ENCODE assay signal across 8 cellular contexts in the genomic region with DNA sequence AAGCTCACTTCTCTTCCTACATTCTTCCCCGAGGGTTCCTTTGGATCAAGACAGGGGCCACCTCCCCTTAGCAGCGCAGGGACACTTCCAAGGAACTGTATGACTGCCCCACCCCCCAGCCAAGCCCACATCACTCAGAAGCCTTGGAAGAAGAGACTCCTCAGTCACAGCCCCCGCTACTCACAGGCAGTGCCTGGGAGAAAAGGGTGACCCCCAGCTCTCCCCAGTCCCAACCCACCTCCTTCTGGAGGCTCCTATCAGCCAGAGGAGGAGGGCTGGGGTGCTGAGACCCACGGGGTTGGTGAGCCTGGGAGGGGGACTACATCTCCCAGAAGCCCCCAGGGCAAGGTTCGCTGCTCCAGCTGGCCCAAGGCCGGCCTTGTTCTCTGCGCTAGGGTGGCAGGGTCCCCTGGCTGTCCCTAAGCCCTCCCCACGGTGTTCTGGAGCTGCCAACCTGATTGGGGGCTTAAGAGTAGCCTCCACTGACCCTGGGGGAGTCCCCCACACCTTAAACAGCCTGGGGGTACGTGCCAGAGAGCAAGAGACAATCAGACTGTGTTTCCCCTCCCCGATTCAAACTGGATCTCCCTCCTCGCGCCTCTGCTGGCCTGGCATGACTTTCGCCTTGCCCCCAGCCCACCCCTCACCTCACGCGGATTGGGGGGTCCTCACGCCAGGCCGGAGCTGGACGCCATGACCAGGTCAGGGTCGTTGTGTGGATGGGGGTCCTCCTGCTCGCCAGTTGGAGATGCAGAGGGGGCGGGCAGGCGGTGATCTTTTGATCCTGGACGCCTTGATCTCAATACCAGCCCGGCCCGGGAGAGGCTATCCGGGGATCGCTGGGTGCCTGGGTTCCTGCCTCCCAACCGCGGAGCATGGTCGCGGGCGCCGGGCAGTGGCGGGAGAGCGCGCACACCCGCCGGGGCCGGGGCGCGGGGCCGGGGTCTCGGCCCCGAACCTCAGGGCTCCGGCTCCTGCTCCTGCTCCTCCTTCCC. TPM values are rescaled to one million over a fixed set of nuclear protein-coding genes. Genes with fewer than 3 reads are reported as not detected.
DNase-seq lines count a peak whose midpoint lies in the region; ATAC-seq and TF ChIP-seq lines count a peak whose summit lies in the region.

No MANE protein-coding gene starts in this region.

- H4K8ac ChIP-seq in trophoblast cell (ENCODE audit: low read depth, low read length), result peak overlapping the region; percentile 18

- peak overlapping the region; percentile 83 for H3K14ac ChIP-seq in trophoblast cell (ENCODE audit: low read length)

- peak overlapping the region; percentile 81 for H3K18ac ChIP-seq in trophoblast cell (ENCODE audit: low read length)

- H3K79me2 ChIP-seq in trophoblast cell (ENCODE audit: control insufficient read depth, insufficient read depth, low read length, poor library complexity), result peaks cover 51% of the 10 kb centered on the region

- H2BK5ac ChIP-seq in trophoblast cell (ENCODE audit: low read depth, low read length, poor library complexity), result peak overlapping the region; percentile 52

- no peaks in the 10 kb centered on the region for H3K9me3 Mint-ChIP-seq in activated naive CD4-positive, alpha-beta T cell treated with anti-CD3 and anti-CD28 coated beads for 36 hours

- WGBS in heart left ventricle, 4 donors, result 0 to 1% (median 0%) methylated on average over 33 to 45 of the region's 45 CpGs
- WGBS in trophoblast cell (ENCODE audit: extremely low coverage, insufficient coverage, insufficient read length), result no CpG with 5 or more reads among the region's 45 CpGs

- H3K4ac ChIP-seq in trophoblast cell (ENCODE audit: low read depth, low read length), result peak overlapping the region; percentile 99

- peak overlapping the region; percentile 98 for H3K27ac Mint-ChIP-seq in activated naive CD4-positive, alpha-beta T cell treated with anti-CD3 and anti-CD28 coated beads for 36 hours

- H3K9me3 ChIP-seq in MG63 (no peaks in the 10 kb centered on the region), heart left ventricle (no peaks in the 10 kb centered on the region), trophoblast cell (ENCODE audit: insufficient read depth, low read depth, low read length) (no peaks in the 10 kb centered on the region)

- no peak overlapping the region for H2AFZ ChIP-seq in trophoblast cell (ENCODE audit: insufficient read depth, low read length, poor library complexity)

- peak overlapping the region; percentile 20 for H2BK12ac ChIP-seq in trophoblast cell (ENCODE audit: low read length)

- H3K27ac ChIP-seq in heart left ventricle (peak overlapping the region; percentile 87 to 100 (median 94)), trophoblast cell (ENCODE audit: low read depth, low read length) (peak overlapping the region; percentile 99)

- DNase-seq in NCI-H1417 (lab: John Stamatoyannopoulos, UW), result peak; percentile 26 to 66 (median 64)
- no peak for DNase-seq in NCI-H1417 treated with DMSO at 0.1 percent for 48 hours (lab: John Stamatoyannopoulos, UW)
- DNase-seq in MG63, result peak; percentile 42
- peak; percentile 62 for DNase-seq in activated naive CD4-positive, alpha-beta T cell treated with anti-CD3 and anti-CD28 coated beads for 36 hours
- peak in 4 of 5 donors; percentile 64 to 80 (median 70) for DNase-seq in heart left ventricle
- DNase-seq in trophoblast cell, result peak in 1 of 2 donors; percentile 43

- peak overlapping the region; percentile 67 for H2AK5ac ChIP-seq in trophoblast cell (ENCODE audit: low read length)

- peak overlapping the region; percentile 72 for H4K91ac ChIP-seq in trophoblast cell (ENCODE audit: low read depth, low read length)

- no peak overlapping the region for H3K23ac ChIP-seq in trophoblast cell (ENCODE audit: low read length)

- H3K9ac ChIP-seq in trophoblast cell (ENCODE audit: low read length), result peak overlapping the region; percentile 97

- H3K36me3 ChIP-seq in MG63 (peaks cover 15% of the 10 kb centered on the region), heart left ventricle (no peaks in the 10 kb centered on the region), trophoblast cell (ENCODE audit: control insufficient read depth in 1 of 2, insufficient read depth in 2 of 2, low read length in 2 of 2) (peaks cover 2 to 5% of the 10 kb centered on the region in 2 experiments)

- H3K27me3 ChIP-seq in MG63, result no peaks in the 10 kb centered on the region
- H3K27me3 ChIP-seq in heart left ventricle, result no peaks in the 10 kb centered on the region
- no peaks in the 10 kb centered on the region for H3K27me3 ChIP-seq in trophoblast cell (ENCODE audit: insufficient read depth, low read length)

- no peak for TF ChIP-seq POLR2A in heart left ventricle (IDR thresholded peaks at IDR 0.05)

- no peak for TF ChIP-seq CTCF in heart left ventricle (IDR thresholded peaks at IDR 0.05)

- peak overlapping the region; percentile 46 for H4K12ac ChIP-seq in trophoblast cell (ENCODE audit: low read depth, low read length)

- peak overlapping the region; percentile 64 for H2BK120ac ChIP-seq in trophoblast cell (ENCODE audit: insufficient read depth, low read length, poor library complexity)

- peaks cover 3% of the 10 kb centered on the region for H3K36me3 Mint-ChIP-seq in activated naive CD4-positive, alpha-beta T cell treated with anti-CD3 and anti-CD28 coated beads for 36 hours (ENCODE audit: low read depth)

- peak overlapping the region; percentile 90 for H3K4me2 ChIP-seq in trophoblast cell (ENCODE audit: low read length)

- intact Hi-C loops in activated naive CD4-positive, alpha-beta T cell treated with anti-CD3 and anti-CD28 coated beads for 36 hours (cut with micrococcal nuclease), result loop anchor here (1.0 to 5.0 kb wide), 2 partner anchors 13 to 488 kb away; partner anchors contain the start of gene KMT2A
- intact Hi-C loops in heart left ventricle (cut with DNase I), result loop anchor here in 5 of 10 donors (1.0 to 5.0 kb wide), 3 partner anchors 16 to 133 kb away; partner anchors contain the start of gene DDX6 (in 4 of the 5)

- H3K4me1 Mint-ChIP-seq in activated naive CD4-positive, alpha-beta T cell treated with anti-CD3 and anti-CD28 coated beads for 36 hours (ENCODE audit: low read depth), result peaks cover 43% of the 10 kb centered on the region

- H3K27me3 Mint-ChIP-seq in activated naive CD4-positive, alpha-beta T cell treated with anti-CD3 and anti-CD28 coated beads for 36 hours (ENCODE audit: low read depth), result no peaks in the 10 kb centered on the region

- H3K4me3 ChIP-seq in MG63, result peak overlapping the region; percentile 81
- peak overlapping the region; percentile 79 to 99 (median 92) for H3K4me3 ChIP-seq in heart left ventricle
- H3K4me3 ChIP-seq in trophoblast cell (ENCODE audit: low read depth, low read length), result peak overlapping the region; percentile 99

- ATAC-seq in heart left ventricle (no peak), GM18498 (IDR thresholded peaks at IDR 0.05; ENCODE audit: unreplicated experiment) (no peak), GM21786 (IDR thresholded peaks at IDR 0.05; ENCODE audit: unreplicated experiment) (no peak)

- peak overlapping the region; percentile 87 for H3K4me3 Mint-ChIP-seq in activated naive CD4-positive, alpha-beta T cell treated with anti-CD3 and anti-CD28 coated beads for 36 hours

- CTCF ChIA-PET in activated naive CD4-positive, alpha-beta T cell treated with anti-CD3 and anti-CD28 coated beads for 36 hours (lab: Charles Lee), result interaction anchor here (0.9 to 3.4 kb wide), 4 partner anchors 42 to 235 kb away, joined by 3 to 12 read pairs (median 4); partner anchors contain the start of genes CXCR5 and DDX6

- H3K79me1 ChIP-seq in trophoblast cell (ENCODE audit: low read length), result peaks cover 65% of the 10 kb centered on the region

- peaks cover 7 to 68% (median 57%) of the 10 kb centered on the region in 12 donors for H3K4me1 ChIP-seq in heart left ventricle
- peaks cover 32 to 43% of the 10 kb centered on the region in 2 experiments for H3K4me1 ChIP-seq in trophoblast cell (ENCODE audit: control insufficient read depth in 1 of 2, insufficient read depth in 2 of 2, low read length in 2 of 2)

RNA-seq across cellular contexts. Expression of gene BCL9L, which starts 0.8 kb away (rescaled TPM):
- 1.8 and 2.3 TPM in 2 replicates for total RNA-seq in MG63 (2014; rRNA removed; shearing (Covaris generic); ENCODE audit: low replicate concordance)
- total RNA-seq in activated naive CD4-positive, alpha-beta T cell treated with anti-CD3 and anti-CD28 coated beads for 36 hours, result 10 to 100 TPM; 33.3 to 36.1 TPM
- total RNA-seq in heart left ventricle, result 10 to 100 TPM; 33.4 to 80.3 (median 44.3) TPM
- 100 to 1,000 TPM in 1 of 2 donors, 10 to 100 TPM in 1; 28.0 to 102 TPM for polyA plus RNA-seq in heart left ventricle
- 187 and 191 TPM in 2 replicates for polyA plus RNA-seq in trophoblast cell (2013)

RNA-seq across cellular contexts. Expression of gene UPK2, which starts 31.2 kb away (rescaled TPM):
- total RNA-seq in MG63 (2014; rRNA removed; shearing (Covaris generic); ENCODE audit: low replicate concordance), result not detected in 2 replicates
- under 1 TPM; 0.25 to 0.45 TPM for total RNA-seq in activated naive CD4-positive, alpha-beta T cell treated with anti-CD3 and anti-CD28 coated beads for 36 hours
- total RNA-seq in heart left ventricle, result not detected
- not detected for polyA plus RNA-seq in heart left ventricle
- 2.8 and 3.2 TPM in 2 replicates for polyA plus RNA-seq in trophoblast cell (2013)

RNA-seq across cellular contexts. Expression of gene CXCR5, which starts 41.2 kb away (rescaled TPM):
- not detected in 2 replicates for total RNA-seq in MG63 (2014; rRNA removed; shearing (Covaris generic); ENCODE audit: low replicate concordance)
- total RNA-seq in activated naive CD4-positive, alpha-beta T cell treated with anti-CD3 and anti-CD28 coated beads for 36 hours, result 10 to 100 TPM; 25.6 to 26.1 TPM
- under 1 TPM in 1 of 9 donors, not detected in 8; 0.11 TPM for total RNA-seq in heart left ventricle
- under 1 TPM; 0.25 to 0.27 TPM for polyA plus RNA-seq in heart left ventricle
- polyA plus RNA-seq in trophoblast cell (2013), result 0.03 and 0.06 TPM in 2 replicates

RNA-seq across cellular contexts. Expression of gene FOXR1, which starts 46.7 kb away (rescaled TPM):
- total RNA-seq in MG63 (2014; rRNA removed; shearing (Covaris generic); ENCODE audit: low replicate concordance), result not detected in 2 replicates
- not detected for total RNA-seq in activated naive CD4-positive, alpha-beta T cell treated with anti-CD3 and anti-CD28 coated beads for 36 hours
- total RNA-seq in heart left ventricle, result not detected
- polyA plus RNA-seq in heart left ventricle, result not detected
- polyA plus RNA-seq in trophoblast cell (2013), result not detected in 2 replicates

Comparison
In these comparisons a context has a peak if more than half of its experiments do, and no peak if none do; other contexts are left out.
1. RNA of gene BCL9L, which starts 0.8 kb away (total RNA-seq): 33.4 to 80.3 TPM in heart left ventricle and 33.3 to 36.1 TPM in activated naive CD4-positive, alpha-beta T cell treated with anti-CD3 and anti-CD28 coated beads for 36 hours; 1.8 to 2.3 TPM in MG63; every median in the first group is over 10 times any median in the second.
2. RNA of gene CXCR5, which starts 41.2 kb away (total RNA-seq): 25.6 to 26.1 TPM in activated naive CD4-positive, alpha-beta T cell treated with anti-CD3 and anti-CD28 coated beads for 36 hours; 0.11 TPM in heart left ventricle and not detected in MG63; every median in the first group is over 10 times any median in the second.
3. Peak in every context shown above with its lines, with median percentiles within 50 percentile points of each other: H3K4me3 ChIP-seq.